Comparison of ENCODE assay signal across 1 cellular context in genomic region chr22:37731804-37732471, GRCh38.
TF ChIP-seq lines count a peak whose summit lies in the region.

No MANE protein-coding gene starts in this region.

TF ChIP-seq in HepG2, 621 proteins besides CTCF, POLR2A, EP300 and RAD21 (continued from another document and continues in another):
- TF ChIP-seq HMGXB3 (CRISPR knock-in tag; IDR thresholded peaks at IDR 0.05; ENCODE audit: borderline replicate concordance) (peak; percentile 79), HINFP (CRISPR knock-in tag; IDR thresholded peaks at IDR 0.05; ENCODE audit: low read depth) (peak; percentile 75; the same call in 1 of the 2 replicates), PRPF4 (IDR thresholded peaks at IDR 0.05; ENCODE audit: low read depth, low read length, poor library complexity, severe bottlenecking) (no peak), HOMEZ (CRISPR knock-in tag; IDR thresholded peaks at IDR 0.05; ENCODE audit: low read depth) (peak; percentile 93), ZNF563 (CRISPR knock-in tag; IDR thresholded peaks at IDR 0.05) (no peak), ERF (CRISPR knock-in tag; IDR thresholded peaks at IDR 0.05) (no peak), MXD1 (CRISPR knock-in tag; IDR thresholded peaks at IDR 0.05) (no peak), ZNF7 (CRISPR knock-in tag; IDR thresholded peaks at IDR 0.05) (no peak), CSRNP1 (CRISPR knock-in tag; IDR thresholded peaks at IDR 0.05) (no peak), SOX13 (IDR thresholded peaks at IDR 0.05) (no peak), SOX13 (CRISPR knock-in tag; conservative IDR thresholded peaks at IDR 0.05 in 1 of 2, IDR thresholded peaks at IDR 0.05 in 1 of 2) (peak in 1 of 2 experiments; percentile 82; a peak in 2 of 4 replicates), ZBTB39 (CRISPR knock-in tag; IDR thresholded peaks at IDR 0.05) (no peak), GMEB2 (CRISPR knock-in tag; IDR thresholded peaks at IDR 0.05; ENCODE audit: low read depth) (no peak), ZNF691 (CRISPR knock-in tag; IDR thresholded peaks at IDR 0.05; ENCODE audit: borderline replicate concordance, low read depth) (no peak), ZNF256 (CRISPR knock-in tag; conservative IDR thresholded peaks at IDR 0.05) (no peak), ZNF556 (CRISPR knock-in tag; IDR thresholded peaks at IDR 0.05; ENCODE audit: borderline replicate concordance) (no peak), XBP1 (CRISPR knock-in tag; IDR thresholded peaks at IDR 0.05) (no peak), CBX5 (CRISPR knock-in tag; IDR thresholded peaks at IDR 0.05; ENCODE audit: borderline replicate concordance) (peak; percentile 28; the same call in 1 of the 2 replicates), JUND (CRISPR knock-in tag; IDR thresholded peaks at IDR 0.05) (no peak), SMARCE1 (IDR thresholded peaks at IDR 0.05; ENCODE audit: borderline replicate concordance) (no peak), ZNF253 (CRISPR knock-in tag; IDR thresholded peaks at IDR 0.05; ENCODE audit: borderline replicate concordance) (no peak), ZBTB21 (CRISPR knock-in tag; IDR thresholded peaks at IDR 0.05) (no peak), NKX3-1 (CRISPR knock-in tag; IDR thresholded peaks at IDR 0.05) (no peak), BORCS8-MEF2B (CRISPR knock-in tag; IDR thresholded peaks at IDR 0.05) (0 out of 2 replicates have a peak, but pooled peaks have one; percentile 11), CREBL2 (CRISPR knock-in tag; IDR thresholded peaks at IDR 0.05; ENCODE audit: borderline replicate concordance) (no peak), RBM39 (IDR thresholded peaks at IDR 0.05; ENCODE audit: low read depth, low read length, poor library complexity, severe bottlenecking) (no peak), SMAD9 (CRISPR knock-in tag; IDR thresholded peaks at IDR 0.05) (no peak), ZSCAN25 (CRISPR knock-in tag; IDR thresholded peaks at IDR 0.05) (peak; percentile 40; the same call in 1 of the 2 replicates), SIN3A (IDR thresholded peaks at IDR 0.05; ENCODE audit: borderline replicate concordance, low read depth, low read length) (peak; percentile 38; the same call in 1 of the 2 replicates), TFAP4 (IDR thresholded peaks at IDR 0.05; ENCODE audit: borderline replicate concordance, low read depth) (no peak), ZNF576 (CRISPR knock-in tag; IDR thresholded peaks at IDR 0.05) (no peak), CEBPZ (IDR thresholded peaks at IDR 0.05; ENCODE audit: low read length) (no peak), FOXC1 (CRISPR knock-in tag; IDR thresholded peaks at IDR 0.05; ENCODE audit: borderline replicate concordance) (no peak), MBNL3 (CRISPR knock-in tag; conservative IDR thresholded peaks at IDR 0.05) (no peak), MBD4 (IDR thresholded peaks at IDR 0.05; ENCODE audit: borderline replicate concordance, low read length) (no peak), SAFB2 (CRISPR knock-in tag; IDR thresholded peaks at IDR 0.05; ENCODE audit: borderline replicate concordance, low read depth) (no peak; the same call in 1 of the 2 replicates), ZNF431 (CRISPR knock-in tag; IDR thresholded peaks at IDR 0.05; ENCODE audit: borderline replicate concordance, low read depth) (no peak; the same call in 1 of the 2 replicates)
